34 cellular contexts compared by ENCODE assay signal in genomic region chr2:191913796-191914195, GRCh38.
"Had no signal": no experiment of that assay in that cellular context is flagged by ENCODE, and none has a peak within 500 bp of the region (broad histone marks: within the 10 kb centered on the region; RNA-seq: fewer than 3 reads in every experiment).

No MANE protein-coding gene starts in this region.

- H3K27me3 Mint-ChIP-seq: activated naive CD4-positive, alpha-beta T cell treated with anti-CD3 and anti-CD28 coated beads, Interleukin-2, amount 10 ng/mL, durations not matched to agents 7 days and 5 days had no signal

- FAIRE-seq: astrocyte, bronchial epithelial cell, TTC549 had no signal

- H3K9me3 ChIP-seq: esophagus muscularis mucosa, gastrocnemius medialis, heart left ventricle had no signal

- H3K27me3 ChIP-seq: brain microvascular endothelial cell, esophagus muscularis mucosa, foreskin keratinocyte, heart left ventricle, hepatocyte had no signal

- DNase-seq: activated CD4-positive, alpha-beta memory T cell treated with anti-CD3 and anti-CD28 coated beads, Interleukin-2, amount 10 ng/mL, durations not matched to agents 7 days and 5 days; activated CD4-positive, alpha-beta T cell treated with anti-CD3 and anti-CD28 coated beads for 1 hour; activated CD4-positive, alpha-beta T cell treated with anti-CD3 and anti-CD28 coated beads for 4 hours; activated CD4-positive, alpha-beta T cell treated with anti-CD3 and anti-CD28 coated beads, Interleukin-2, amount 10 ng/mL, durations not matched to agents 7 days and 5 days; activated CD4-positive, alpha-beta T cell treated with anti-CD3 and anti-CD28 coated beads, Interleukin-2, amount 50 U/mL, for 4 hours; activated CD8-positive, alpha-beta memory T cell treated with anti-CD3 and anti-CD28 coated beads, Interleukin-2, amount 50 U/mL, for 48 hours; activated gamma-delta T cell; activated naive CD4-positive, alpha-beta T cell; activated naive CD4-positive, alpha-beta T cell treated with anti-CD3 and anti-CD28 coated beads, Interleukin-2, amount 10 ng/mL, durations not matched to agents 7 days and 5 days; activated T-cell treated with anti-CD3 and anti-CD28 coated beads for 4 hours; activated T-cell treated with anti-CD3 and anti-CD28 coated beads, Interleukin-2, amount 50 U/mL, for 24 hours; activated T-cell treated with anti-CD3 and anti-CD28 coated beads, Interleukin-2, amount 50 U/mL, for 72 hours; amniotic stem cell; anterior cingulate cortex; brain microvascular endothelial cell; cortex of kidney; dermis blood vessel endothelial cell; effector CD4-positive, alpha-beta T cell; effector memory CD8-positive, alpha-beta T cell; erythroblast; foreskin keratinocyte; gastrocnemius medialis; glutamatergic neuron; heart left ventricle; T-helper 2 cell had no signal

- H3K4me1 Mint-ChIP-seq: activated CD4-positive, alpha-beta memory T cell treated with anti-CD3 and anti-CD28 coated beads, Interleukin-2, amount 10 ng/mL, durations not matched to agents 7 days and 5 days; activated CD4-positive, alpha-beta T cell treated with anti-CD3 and anti-CD28 coated beads, Interleukin-2, amount 10 ng/mL, durations not matched to agents 7 days and 5 days; activated naive CD4-positive, alpha-beta T cell treated with anti-CD3 and anti-CD28 coated beads, Interleukin-2, amount 10 ng/mL, durations not matched to agents 7 days and 5 days; central memory CD8-positive, alpha-beta T cell had no signal

- H3K27ac Mint-ChIP-seq: activated CD4-positive, alpha-beta memory T cell treated with anti-CD3 and anti-CD28 coated beads, Interleukin-2, amount 10 ng/mL, durations not matched to agents 7 days and 5 days; activated CD4-positive, alpha-beta T cell treated with anti-CD3 and anti-CD28 coated beads, Interleukin-2, amount 10 ng/mL, durations not matched to agents 7 days and 5 days; activated naive CD4-positive, alpha-beta T cell treated with anti-CD3 and anti-CD28 coated beads, Interleukin-2, amount 10 ng/mL, durations not matched to agents 7 days and 5 days; activated naive CD4-positive, alpha-beta T cell treated with anti-CD3 and anti-CD28 coated beads, Interleukin-2, amount 50 U/mL, for 72 hours; activated T-cell treated with anti-CD3 and anti-CD28 coated beads, Interleukin-2, amount 50 U/mL, for 24 hours; activated T-cell treated with anti-CD3 and anti-CD28 coated beads, Interleukin-2, amount 50 U/mL, for 72 hours; effector memory CD8-positive, alpha-beta T cell; WTC11 had no signal

- H2AFZ ChIP-seq: hepatocyte had no signal

- H3K4me2 ChIP-seq: hepatocyte had no signal

- ATAC-seq: activated naive CD4-positive, alpha-beta T cell treated with anti-CD3 and anti-CD28 coated beads, Interleukin-2, amount 50 U/mL, for 72 hours; activated T-cell treated with anti-CD3 and anti-CD28 coated beads, Interleukin-2, amount 50 U/mL, for 72 hours; effector memory CD8-positive, alpha-beta T cell; foreskin keratinocyte; gastrocnemius medialis; heart left ventricle; WTC11 had no signal

- H3K36me3 ChIP-seq: brain microvascular endothelial cell, esophagus muscularis mucosa, gastrocnemius medialis, heart left ventricle had no signal

- H3K9me3 Mint-ChIP-seq: activated CD4-positive, alpha-beta memory T cell treated with anti-CD3 and anti-CD28 coated beads, Interleukin-2, amount 10 ng/mL, durations not matched to agents 7 days and 5 days; activated CD4-positive, alpha-beta T cell treated with anti-CD3 and anti-CD28 coated beads, Interleukin-2, amount 10 ng/mL, durations not matched to agents 7 days and 5 days; activated naive CD4-positive, alpha-beta T cell treated with anti-CD3 and anti-CD28 coated beads, Interleukin-2, amount 10 ng/mL, durations not matched to agents 7 days and 5 days; activated naive CD4-positive, alpha-beta T cell treated with anti-CD3 and anti-CD28 coated beads, Interleukin-2, amount 50 U/mL, for 72 hours; activated T-cell treated with anti-CD3 and anti-CD28 coated beads, Interleukin-2, amount 50 U/mL, for 24 hours; activated T-cell treated with anti-CD3 and anti-CD28 coated beads, Interleukin-2, amount 50 U/mL, for 72 hours; central memory CD8-positive, alpha-beta T cell; effector memory CD8-positive, alpha-beta T cell; WTC11 had no signal

- H3K27ac ChIP-seq: brain microvascular endothelial cell, esophagus muscularis mucosa, foreskin keratinocyte, gastrocnemius medialis, heart left ventricle, hepatocyte, VCaP had no signal

- H3K4me3 Mint-ChIP-seq: activated CD4-positive, alpha-beta memory T cell treated with anti-CD3 and anti-CD28 coated beads, Interleukin-2, amount 10 ng/mL, durations not matched to agents 7 days and 5 days; activated CD4-positive, alpha-beta T cell treated with anti-CD3 and anti-CD28 coated beads, Interleukin-2, amount 10 ng/mL, durations not matched to agents 7 days and 5 days; activated naive CD4-positive, alpha-beta T cell treated with anti-CD3 and anti-CD28 coated beads, Interleukin-2, amount 10 ng/mL, durations not matched to agents 7 days and 5 days; activated T-cell treated with anti-CD3 and anti-CD28 coated beads, Interleukin-2, amount 50 U/mL, for 24 hours; activated T-cell treated with anti-CD3 and anti-CD28 coated beads, Interleukin-2, amount 50 U/mL, for 72 hours; central memory CD8-positive, alpha-beta T cell; effector memory CD8-positive, alpha-beta T cell; WTC11 had no signal

- H3K4me1 ChIP-seq: foreskin keratinocyte, gastrocnemius medialis had no signal

- H3K36me3 Mint-ChIP-seq: activated naive CD4-positive, alpha-beta T cell treated with anti-CD3 and anti-CD28 coated beads, Interleukin-2, amount 10 ng/mL, durations not matched to agents 7 days and 5 days; activated naive CD4-positive, alpha-beta T cell treated with anti-CD3 and anti-CD28 coated beads, Interleukin-2, amount 50 U/mL, for 72 hours; WTC11 had no signal

- H3K79me2 ChIP-seq: hepatocyte had no signal

- H3K4me3 ChIP-seq: esophagus muscularis mucosa, gastrocnemius medialis, heart left ventricle, hepatocyte had no signal
